ENCODE assay signal across 11 cellular contexts in genomic region chr1:165875171-165875570, GRCh38. TPM values are rescaled to one million over a fixed set of nuclear protein-coding genes. Genes with fewer than 3 reads are reported as not detected.
DNase-seq lines count a peak whose midpoint lies in the region; ATAC-seq and TF ChIP-seq lines count a peak whose summit lies in the region.
"Had no signal": no experiment of that assay in that cellular context is flagged by ENCODE, and none has a peak within 500 bp of the region (broad histone marks: within the 10 kb centered on the region; RNA-seq: fewer than 3 reads in every experiment).

No MANE protein-coding gene starts in this region.

- no peak overlapping the region for H2BK12ac ChIP-seq in neuronal stem cell (ENCODE audit: low read length)

- no CpG with 5 or more reads among the region's 3 CpGs for WGBS in neuronal stem cell (ENCODE audit: extremely low coverage in 2 of 2, insufficient read length in 2 of 2, insufficient replicate concordance in 1 of 2), 2 donors

- H2BK120ac ChIP-seq in neuronal stem cell (ENCODE audit: low read depth, low read length): no peak overlapping the region

- TF ChIP-seq CTCF in HFFc6 (IDR thresholded peaks at IDR 0.05) (no peak), omental fat pad (IDR thresholded peaks at IDR 0.05) (no peak)

- ATAC-seq in GM21737 (IDR thresholded peaks at IDR 0.05; ENCODE audit: unreplicated experiment) (peak; percentile 22), memory B cell (ENCODE audit: low read depth) (no peak), omental fat pad (ENCODE audit: low FRiP score) (no peak)

- H3K79me1 ChIP-seq in neuronal stem cell (ENCODE audit: low read depth, low read length): no peaks in the 10 kb centered on the region

- DNase-seq in memory B cell (ENCODE audit: low spot score in 2 of 2): no peak
- DNase-seq in stimulated activated naive CD4-positive, alpha-beta T cell treated with Interleukin-2 at 50 U/mL for 16 hours (lab: John Stamatoyannopoulos, UW): no peak
- DNase-seq in neuronal stem cell (ENCODE audit: low spot score): no peak
- no peak for DNase-seq in HFFc6
- DNase-seq in omental fat pad (ENCODE audit: low spot score): no peak
- DNase-seq: activated naive CD4-positive, alpha-beta T cell treated with anti-CD3 and anti-CD28 coated beads, Interleukin-2, amount 50 U/mL, for 16 hours; MM.1S had no signal

- peaks cover 6% of the 10 kb centered on the region for H3K9me3 Mint-ChIP-seq in T-helper 1 cell treated with Interleukin-12 subunit alpha and Interleukin-12 subunit beta and Interleukin-4 antibody, amounts not matched to agents 30 μg/mL and 1 μg/mL, for 36 hours
- peaks cover 6% of the 10 kb centered on the region for H3K9me3 Mint-ChIP-seq in memory B cell
- H3K9me3 Mint-ChIP-seq in HFFc6: no peaks in the 10 kb centered on the region; the same call in 1 of the 2 replicates

- peaks cover 3 to 29% of the 10 kb centered on the region in 2 donors for H3K9me3 ChIP-seq in neuronal stem cell (replicated peaks in 1 of 2; ENCODE audit: control insufficient read depth in 2 of 2, insufficient read depth in 1 of 2, low read depth in 1 of 2, low read length in 2 of 2)
- H3K9me3 ChIP-seq: vagina had no signal

- H4K8ac ChIP-seq in neuronal stem cell (ENCODE audit: low read depth, low read length): no peak overlapping the region

- peaks cover 0 to 4% of the 10 kb centered on the region in 2 donors for H3K4me1 ChIP-seq in neuronal stem cell (ENCODE audit: control insufficient read depth in 2 of 2, insufficient read depth in 1 of 2, low read depth in 1 of 2, low read length in 2 of 2)
- H3K4me1 ChIP-seq: vagina had no signal

- no peak overlapping the region for H4K91ac ChIP-seq in neuronal stem cell (ENCODE audit: low read depth, low read length, poor library complexity)

- H3K4me3 ChIP-seq in GM08714 (ENCODE audit: low read length): peak overlapping the region; percentile 4; the same call in 1 of the 2 replicates
- no peak overlapping the region for H3K4me3 ChIP-seq in neuronal stem cell (ENCODE audit: low read length in 2 of 2)
- H3K4me3 ChIP-seq: vagina had no signal

- no peaks in the 10 kb centered on the region for H3K27me3 Mint-ChIP-seq in T-helper 1 cell treated with Interleukin-12 subunit alpha and Interleukin-12 subunit beta and Interleukin-4 antibody, amounts not matched to agents 30 μg/mL and 1 μg/mL, for 36 hours (ENCODE audit: low read depth)
- H3K27me3 Mint-ChIP-seq in memory B cell: no peaks in the 10 kb centered on the region
- no peaks in the 10 kb centered on the region for H3K27me3 Mint-ChIP-seq in HFFc6 (ENCODE audit: insufficient read depth)

- H3K4me2 ChIP-seq in neuronal stem cell (ENCODE audit: insufficient read depth, low read length, poor library complexity, severe bottlenecking): no peak overlapping the region

- H3K27ac ChIP-seq in neuronal stem cell (replicated peaks; ENCODE audit: low read length): no peak overlapping the region
- H3K27ac ChIP-seq: vagina had no signal

- no peak overlapping the region for H2AK5ac ChIP-seq in neuronal stem cell (ENCODE audit: low read depth, low read length)

- no peaks in the 10 kb centered on the region for H3K27me3 ChIP-seq in neuronal stem cell (ENCODE audit: control insufficient read depth in 3 of 3, insufficient read depth in 3 of 3, low read depth in 1 of 3, low read length in 3 of 3)
- H3K27me3 ChIP-seq: vagina had no signal

- H3K36me3 ChIP-seq in neuronal stem cell (replicated peaks in 1 of 2; ENCODE audit: control insufficient read depth in 2 of 2, insufficient read depth in 2 of 2, low read length in 2 of 2): peaks cover 0 to 11% of the 10 kb centered on the region in 2 donors
- H3K36me3 ChIP-seq: vagina had no signal

- no peak overlapping the region for H3K4ac ChIP-seq in neuronal stem cell (ENCODE audit: low read length)

- no peak overlapping the region for H2BK5ac ChIP-seq in neuronal stem cell (ENCODE audit: low read length)

- H2AFZ ChIP-seq in neuronal stem cell (ENCODE audit: low read length): no peak overlapping the region

- peaks cover 11% of the 10 kb centered on the region for H3K36me3 Mint-ChIP-seq in T-helper 1 cell treated with Interleukin-12 subunit alpha and Interleukin-12 subunit beta and Interleukin-4 antibody, amounts not matched to agents 30 μg/mL and 1 μg/mL, for 36 hours (ENCODE audit: low read depth)
- peaks cover 3% of the 10 kb centered on the region for H3K36me3 Mint-ChIP-seq in memory B cell
- peaks cover 37% of the 10 kb centered on the region for H3K36me3 Mint-ChIP-seq in HFFc6 (ENCODE audit: low read depth)

- H3K18ac ChIP-seq in neuronal stem cell (ENCODE audit: low read length): no peak overlapping the region

- H2BK15ac ChIP-seq in neuronal stem cell (ENCODE audit: low read length): no peak overlapping the region

- no peak overlapping the region for H3K9ac ChIP-seq in neuronal stem cell (ENCODE audit: low read depth, low read length, poor library complexity)

- peak overlapping the region; percentile 27 for H3K27ac Mint-ChIP-seq in T-helper 1 cell treated with Interleukin-12 subunit alpha and Interleukin-12 subunit beta and Interleukin-4 antibody, amounts not matched to agents 30 μg/mL and 1 μg/mL, for 36 hours
- H3K27ac Mint-ChIP-seq in memory B cell: peak overlapping the region; percentile 19
- H3K27ac Mint-ChIP-seq in HFFc6: no peak overlapping the region

- no peak overlapping the region for H3K23ac ChIP-seq in neuronal stem cell (ENCODE audit: low read depth, low read length, poor library complexity)

- no peak overlapping the region for H3K14ac ChIP-seq in neuronal stem cell (ENCODE audit: low read length)

- peaks cover 39% of the 10 kb centered on the region for H3K4me1 Mint-ChIP-seq in T-helper 1 cell treated with Interleukin-12 subunit alpha and Interleukin-12 subunit beta and Interleukin-4 antibody, amounts not matched to agents 30 μg/mL and 1 μg/mL, for 36 hours (ENCODE audit: low read depth)
- peaks cover 24% of the 10 kb centered on the region for H3K4me1 Mint-ChIP-seq in memory B cell
- peaks cover 10% of the 10 kb centered on the region for H3K4me1 Mint-ChIP-seq in HFFc6 (ENCODE audit: low read depth)

- H3K4me3 Mint-ChIP-seq in T-helper 1 cell treated with Interleukin-12 subunit alpha and Interleukin-12 subunit beta and Interleukin-4 antibody, amounts not matched to agents 30 μg/mL and 1 μg/mL, for 36 hours: peak overlapping the region; percentile 18
- H3K4me3 Mint-ChIP-seq in memory B cell (no peak overlapping the region), HFFc6 (no peak overlapping the region)

RNA-seq across cellular contexts. Expression of gene UCK2, which starts 47.8 kb away (rescaled TPM):
- 51.1 TPM for polyA plus RNA-seq in neuronal stem cell (2013, experiment 1 of 2)
- 49.3 TPM for polyA plus RNA-seq in neuronal stem cell (2013, experiment 2 of 2)
- total RNA-seq in HFFc6 (2021; fragmentation: NEBNext Ultra II Directional; extraction: Animal tissue kit (Norgen Biotek cat#: 25700)): 10 to 100 TPM; 42.5 to 60.0 (median 52.1) TPM
- total RNA-seq in omental fat pad: 10 to 100 TPM; 19.3 to 93.9 (median 22.3) TPM
